Comparison of ENCODE assay signal across 13 cellular contexts in genomic region chr6:70717038-70717801, GRCh38. TPM values are rescaled to one million over a fixed set of nuclear protein-coding genes. Genes with fewer than 3 reads are reported as not detected.
DNase-seq lines count a peak whose midpoint lies in the region; ATAC-seq, FAIRE-seq and TF ChIP-seq lines count a peak whose summit lies in the region.
"Had no signal": no experiment of that assay in that cellular context is flagged by ENCODE, and none has a peak within 500 bp of the region (broad histone marks: within the 10 kb centered on the region; RNA-seq: fewer than 3 reads in every experiment).

No MANE protein-coding gene starts in this region.

- H3K4me1 Mint-ChIP-seq in effector memory CD8-positive, alpha-beta T cell (ENCODE audit: low read depth in 2 of 2) = peaks cover 42 to 46% of the 10 kb centered on the region in 2 donors
- H3K4me1 Mint-ChIP-seq in Calu3 (ENCODE audit: low read depth, unreplicated experiment) = peaks cover 26% of the 10 kb centered on the region

- no peaks in the 10 kb centered on the region for H3K27me3 ChIP-seq in GM06990 (replicated peaks; ENCODE audit: control insufficient read depth, insufficient read depth, low read length)
- no peaks in the 10 kb centered on the region for H3K27me3 ChIP-seq in MM.1S (replicated peaks; ENCODE audit: insufficient read depth, low read length)
- H3K27me3 ChIP-seq in effector memory CD4-positive, alpha-beta T cell (replicated peaks; ENCODE audit: control insufficient read depth, insufficient read depth, low read length, poor library complexity, severe bottlenecking) = no peaks in the 10 kb centered on the region
- H3K27me3 ChIP-seq: left lung had no signal

- intact Hi-C loops in Calu3 (cut with micrococcal nuclease; ENCODE audit: unreplicated experiment) = no loop called here

- TF ChIP-seq CTCF in GM06990 (IDR thresholded peaks at IDR 0.05; ENCODE audit: insufficient read depth, low read length, poor library complexity, severe bottlenecking) (no peak), MM.1S (IDR thresholded peaks at IDR 0.05; ENCODE audit: low read length) (no peak), Calu3 (IDR thresholded peaks at IDR 0.05; ENCODE audit: unreplicated experiment) (no peak)

- peaks cover 7% of the 10 kb centered on the region for H3K36me3 Mint-ChIP-seq in effector memory CD8-positive, alpha-beta T cell (ENCODE audit: insufficient read depth)
- H3K36me3 Mint-ChIP-seq in Calu3 (ENCODE audit: insufficient read depth, unreplicated experiment) = no peaks in the 10 kb centered on the region

- no peak overlapping the region for H3K4me2 ChIP-seq in MM.1S (ENCODE audit: low read depth, low read length)

- no TSS peak for BruUV-seq in Calu3 (replicated peaks; lab: Mats Ljungman, UMichigan)

- no peaks in the 10 kb centered on the region for H4K20me1 ChIP-seq in MM.1S (ENCODE audit: insufficient read depth, low read length)

- H2AFZ ChIP-seq in MM.1S (ENCODE audit: low read length) = no peak overlapping the region
- H2AFZ ChIP-seq: parathyroid adenoma had no signal

- DNase-seq in GM06990 (ENCODE audit: extremely low read depth, insufficient read length) (peak; percentile 21), GM19239 (ENCODE audit: insufficient read length, low spot score) (peak; percentile 0), MM.1S (no peak), germinal center (ENCODE audit: low spot score) (no peak), Calu3 (no peak)
- DNase-seq in effector memory CD8-positive, alpha-beta T cell = no peak
- DNase-seq in effector memory CD4-positive, alpha-beta T cell = no peak
- no peak for DNase-seq in activated effector memory CD4-positive, alpha-beta T cell treated with anti-CD3 and anti-CD28 coated beads, Interleukin-2, amount 50 U/mL, for 16 hours
- DNase-seq: foreskin fibroblast; left lung; NCI-H1417; stimulated activated CD4-positive, alpha-beta T cell treated with anti-CD3 and anti-CD28 coated beads, Interleukin-4, amount 100 ng/mL, for 1 hour had no signal

- H3K4me3 ChIP-seq in GM06990 (replicated peaks; ENCODE audit: low read depth, low read length) = no peak overlapping the region
- no peak overlapping the region for H3K4me3 ChIP-seq in MM.1S (ENCODE audit: low read length)
- no peak overlapping the region for H3K4me3 ChIP-seq in effector memory CD4-positive, alpha-beta T cell (ENCODE audit: insufficient read depth, low read depth, low read length, poor library complexity, severe bottlenecking)
- H3K4me3 ChIP-seq: left lung had no signal

- FAIRE-seq in GM19239 (lab: Jason Lieb, UNC) = no peak

- CTCF ChIA-PET in Calu3 (lab: Charles Lee) = no interaction called here

- H3K9me3 ChIP-seq in MM.1S (replicated peaks; ENCODE audit: insufficient read depth, low read length) = no peaks in the 10 kb centered on the region
- peaks cover 7% of the 10 kb centered on the region for H3K9me3 ChIP-seq in effector memory CD4-positive, alpha-beta T cell (ENCODE audit: control insufficient read depth, low read length)

- no peaks in the 10 kb centered on the region for H3K36me3 ChIP-seq in GM06990 (ENCODE audit: control insufficient read depth, insufficient read depth, low read length)
- no peaks in the 10 kb centered on the region for H3K36me3 ChIP-seq in MM.1S (replicated peaks; ENCODE audit: insufficient read depth, low read length)
- no peaks in the 10 kb centered on the region for H3K36me3 ChIP-seq in effector memory CD4-positive, alpha-beta T cell (ENCODE audit: control insufficient read depth, insufficient read depth, low read length)
- H3K36me3 ChIP-seq: left lung had no signal

- H3F3A ChIP-seq in MM.1S (ENCODE audit: insufficient read depth, low read length) = no peaks in the 10 kb centered on the region; the same call in 1 of the 2 replicates

- H3K27ac Mint-ChIP-seq in effector memory CD8-positive, alpha-beta T cell = peak overlapping the region; percentile 73 to 79
- H3K27ac Mint-ChIP-seq in Calu3 (ENCODE audit: unreplicated experiment) = no peak overlapping the region

- H3K79me2 ChIP-seq in MM.1S (ENCODE audit: low read length) = peaks cover 45% of the 10 kb centered on the region

- no peaks in the 10 kb centered on the region for H3K9me2 ChIP-seq in MM.1S (replicated peaks; ENCODE audit: insufficient read depth, low read length)

- peak overlapping the region; percentile 9; the same call in 1 of the 2 replicates for H3K27ac ChIP-seq in MM.1S (ENCODE audit: low read length)
- H3K27ac ChIP-seq in effector memory CD4-positive, alpha-beta T cell (ENCODE audit: insufficient read depth, low read length, poor library complexity, severe bottlenecking) = no peak overlapping the region
- H3K27ac ChIP-seq: left lung, parathyroid adenoma had no signal

- H3K9ac ChIP-seq in MM.1S (ENCODE audit: low read length) = no peak overlapping the region
- H3K9ac ChIP-seq: parathyroid adenoma had no signal

- ATAC-seq in effector memory CD8-positive, alpha-beta T cell (replicated peaks) = peak; percentile 91
- ATAC-seq: left lung had no signal

- H3K9me3 Mint-ChIP-seq in effector memory CD8-positive, alpha-beta T cell = peaks cover 1 to 10% of the 10 kb centered on the region in 2 donors
- peaks cover 13% of the 10 kb centered on the region for H3K9me3 Mint-ChIP-seq in Calu3 (ENCODE audit: low read depth, unreplicated experiment)

- H3K27me3 Mint-ChIP-seq in effector memory CD8-positive, alpha-beta T cell = no peaks in the 10 kb centered on the region
- H3K27me3 Mint-ChIP-seq in Calu3 (ENCODE audit: unreplicated experiment) = no peaks in the 10 kb centered on the region

- peak overlapping the region; percentile 7 to 46 for H3K4me3 Mint-ChIP-seq in effector memory CD8-positive, alpha-beta T cell
- no peak overlapping the region for H3K4me3 Mint-ChIP-seq in Calu3 (ENCODE audit: low read depth, unreplicated experiment)

- H3K4me1 ChIP-seq in MM.1S (ENCODE audit: low read length) = peaks cover 8% of the 10 kb centered on the region; the same call in 1 of the 2 replicates
- peaks cover 6% of the 10 kb centered on the region for H3K4me1 ChIP-seq in effector memory CD4-positive, alpha-beta T cell (ENCODE audit: control insufficient read depth, insufficient read depth, low read length, poor library complexity, severe bottlenecking)
- H3K4me1 ChIP-seq: left lung had no signal

RNA-seq across cellular contexts. Expression of gene SMAP1, which starts 49.5 kb away (rescaled TPM):
- total RNA-seq in Calu3 (2022) = 34.7 and 35.7 TPM in 2 replicates

Comparison
In these comparisons a context has a peak if more than half of its experiments do, and no peak if none do; other contexts are left out.
1. DNase-seq: peak in GM06990 (single experiment) and GM19239 (single experiment); none in MM.1S (single experiment), effector memory CD8-positive, alpha-beta T cell (0 of 3), effector memory CD4-positive, alpha-beta T cell (0 of 3), activated effector memory CD4-positive, alpha-beta T cell treated with anti-CD3 and anti-CD28 coated beads, Interleukin-2, amount 50 U/mL, for 16 hours (single experiment), germinal center (single experiment) and Calu3 (single experiment).